22 cellular contexts compared by ENCODE assay signal in the genomic region with DNA sequence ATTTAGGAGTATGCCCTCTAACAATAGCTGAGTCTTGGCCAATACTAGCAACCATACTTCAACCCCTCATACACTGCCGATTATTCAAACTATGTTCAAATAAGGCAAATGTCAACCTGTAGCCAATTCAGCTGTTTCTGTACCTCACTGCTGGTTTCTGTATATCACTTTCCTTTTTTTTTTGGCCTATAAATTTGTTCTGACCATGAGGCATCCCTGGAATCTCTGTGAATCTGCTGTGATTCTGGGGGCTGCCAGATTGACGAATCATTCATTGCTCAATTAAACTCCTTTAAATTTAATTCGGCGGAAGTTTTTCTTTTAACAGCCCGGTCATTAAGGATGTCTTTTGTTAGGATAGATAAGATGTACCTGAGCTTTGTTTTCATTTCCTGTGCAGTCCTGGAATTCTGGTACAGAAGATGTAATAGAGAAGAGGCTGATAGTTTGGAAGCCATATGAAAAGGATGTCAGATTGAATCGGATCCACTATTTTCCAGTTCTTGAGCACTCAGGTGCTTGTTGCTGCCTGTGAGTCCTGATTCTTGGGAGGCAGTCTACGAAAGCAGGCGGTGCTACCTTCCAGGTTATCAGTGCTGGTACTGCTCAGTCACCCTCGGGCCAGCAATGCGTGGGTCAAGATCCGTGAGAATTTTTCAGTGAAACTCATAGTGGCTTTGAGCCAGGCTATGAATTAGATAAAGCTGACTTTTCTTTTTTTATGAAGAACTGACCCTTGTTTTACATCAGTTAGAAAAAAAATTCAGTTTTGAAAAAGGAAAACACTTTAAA.
DNase-seq lines count a peak whose midpoint lies in the region; ATAC-seq, FAIRE-seq and TF ChIP-seq lines count a peak whose summit lies in the region.
"Had no signal": no experiment of that assay in that cellular context is flagged by ENCODE, and none has a peak within 500 bp of the region (broad histone marks: within the 10 kb centered on the region; RNA-seq: fewer than 3 reads in every experiment).

No MANE protein-coding gene starts in this region.

- peak; percentile 57 for DNase-seq in AG10803 (ENCODE audit: low read depth)
- no peak for DNase-seq in SK-N-MC (ENCODE audit: low read depth, low spot score)
- peak; percentile 6 for DNase-seq in fibroblast of gingiva (ENCODE audit: low read depth)
- DNase-seq in trophoblast cell, result peak in 1 of 2 donors; percentile 46
- no peak for DNase-seq in RPMI8226
- no peak for DNase-seq in esophagus squamous epithelium (lab: John Stamatoyannopoulos, UW)
- no peak for DNase-seq in NCI-H2171 treated with DMSO at 0.1 percent for 48 hours (lab: John Stamatoyannopoulos, UW)
- no peak for DNase-seq in HepG2 (ENCODE audit: low spot score)
- DNase-seq: AML-193, Caco-2, MM.1S, NCI-H1105, NCI-H1694 treated with DMSO at 0.1 percent for 48 hours, NCI-H82, Peyer's patch, SJCRH30 had no signal

- TF ChIP-seq POLR2A in esophagus squamous epithelium (IDR thresholded peaks at IDR 0.05), result no peak
- no peak for TF ChIP-seq POLR2A in HepG2 (IDR thresholded peaks at IDR 0.05; ENCODE audit: insufficient read depth in 1 of 2, low read depth in 2 of 2, low read length in 2 of 2)

- H3K23ac ChIP-seq in trophoblast cell (ENCODE audit: low read length), result no peak overlapping the region

- no peak overlapping the region for H3K18ac ChIP-seq in trophoblast cell (ENCODE audit: low read length)

- H3K27me3 ChIP-seq in trophoblast cell (ENCODE audit: insufficient read depth, low read length), result no peaks in the 10 kb centered on the region
- H3K27me3 ChIP-seq in esophagus squamous epithelium, result no peaks in the 10 kb centered on the region
- peaks cover 2 to 3% of the 10 kb centered on the region in 2 experiments; a peak in 2 of 5 replicates for H3K27me3 ChIP-seq in HepG2 (ENCODE audit: control insufficient read depth in 1 of 2, insufficient read depth in 2 of 2, low read length in 2 of 2)
- H3K27me3 ChIP-seq: Peyer's patch, SJCRH30 had no signal

- H2BK12ac ChIP-seq in trophoblast cell (ENCODE audit: low read length), result peak overlapping the region; percentile 90

- no peak overlapping the region for H4K12ac ChIP-seq in trophoblast cell (ENCODE audit: low read depth, low read length)

- no peak overlapping the region for H2BK120ac ChIP-seq in trophoblast cell (ENCODE audit: insufficient read depth, low read length, poor library complexity)

- FAIRE-seq in HepG2 (lab: Jason Lieb, UNC), result no peak
- FAIRE-seq: A204.1, G401.6, GM12891, GM19239 had no signal

- no peak overlapping the region for H4K8ac ChIP-seq in trophoblast cell (ENCODE audit: low read depth, low read length)

- TF ChIP-seq RAD21 in HepG2 (CRISPR knock-in tag; IDR thresholded peaks at IDR 0.05), result no peak

- CTCF ChIA-PET in HepG2 (lab: Yijun Ruan, JAX; ENCODE audit: low intra/inter-chr PET ratio, low total read pairs), result no interaction called here

- TF ChIP-seq EP300 in HepG2 (IDR thresholded peaks at IDR 0.05; ENCODE audit: low read depth in 2 of 2, low read length in 2 of 2), result no peak
- no peak for TF ChIP-seq EP300 in HepG2 (CRISPR knock-in tag; IDR thresholded peaks at IDR 0.05; ENCODE audit: borderline replicate concordance)

- TF ChIP-seq CTCF in AG10803 (conservative IDR thresholded peaks at IDR 0.05; ENCODE audit: low read length), result no peak
- TF ChIP-seq CTCF in esophagus squamous epithelium (IDR thresholded peaks at IDR 0.05), result no peak
- TF ChIP-seq CTCF in HepG2 (CRISPR knock-in tag; IDR thresholded peaks at IDR 0.05), result no peak

- H4K20me1 ChIP-seq in HepG2 (ENCODE audit: insufficient read depth, low read length), result no peaks in the 10 kb centered on the region

- POLR2A ChIA-PET in HepG2 (lab: Yijun Ruan, JAX), result no interaction called here

- no CpG with 5 or more reads among the region's 11 CpGs for WGBS in trophoblast cell (ENCODE audit: extremely low coverage, insufficient coverage, insufficient read length)
- 81 to 88% methylated on average over 11 of the region's 11 CpGs for WGBS in esophagus squamous epithelium, 2 donors
- 27% methylated on average over 11 of the region's 11 CpGs for WGBS in HepG2 (ENCODE audit: low lambda C conversion rate)

- H3K9me3 ChIP-seq in SK-N-MC (ENCODE audit: low read depth, low read length) (no peaks in the 10 kb centered on the region), trophoblast cell (ENCODE audit: insufficient read depth, low read depth, low read length) (no peaks in the 10 kb centered on the region), esophagus squamous epithelium (no peaks in the 10 kb centered on the region), HepG2 (ENCODE audit: low read length) (no peaks in the 10 kb centered on the region)
- H3K9me3 ChIP-seq: Caco-2, Peyer's patch, SJCRH30 had no signal

- H4K91ac ChIP-seq in trophoblast cell (ENCODE audit: low read depth, low read length), result no peak overlapping the region

- H2AFZ ChIP-seq in trophoblast cell (ENCODE audit: insufficient read depth, low read length, poor library complexity), result no peak overlapping the region
- no peak overlapping the region for H2AFZ ChIP-seq in HepG2 (ENCODE audit: low read length)
- H2AFZ ChIP-seq: GM23338 had no signal

- H3K4ac ChIP-seq in trophoblast cell (ENCODE audit: low read depth, low read length), result no peak overlapping the region

- peaks cover 2 to 4% of the 10 kb centered on the region in 2 experiments for H3K4me1 ChIP-seq in trophoblast cell (ENCODE audit: control insufficient read depth in 1 of 2, insufficient read depth in 2 of 2, low read length in 2 of 2)
- peaks cover 0 to 2% (median 0%) of the 10 kb centered on the region in 3 donors for H3K4me1 ChIP-seq in esophagus squamous epithelium
- H3K4me1 ChIP-seq in HepG2 (ENCODE audit: insufficient read depth, low read length), result no peaks in the 10 kb centered on the region
- H3K4me1 ChIP-seq: Peyer's patch had no signal

- H3K14ac ChIP-seq in trophoblast cell (ENCODE audit: low read length), result no peak overlapping the region

- H3K4me2 ChIP-seq in trophoblast cell (ENCODE audit: low read length) (no peak overlapping the region), HepG2 (ENCODE audit: low read depth, low read length) (no peak overlapping the region)
- H3K4me2 ChIP-seq: GM23338, KMS-11 had no signal

- H3K9ac ChIP-seq in SK-N-MC (ENCODE audit: insufficient read length) (no peak overlapping the region), trophoblast cell (ENCODE audit: low read length) (no peak overlapping the region), HepG2 (ENCODE audit: insufficient read depth, low read depth, low read length) (no peak overlapping the region)
- H3K9ac ChIP-seq: KMS-11 had no signal

- H2AK5ac ChIP-seq in trophoblast cell (ENCODE audit: low read length), result no peak overlapping the region

- ATAC-seq in HepG2, result no peak
- ATAC-seq: GM23338 had no signal

- H3K36me3 ChIP-seq in SK-N-MC (ENCODE audit: insufficient read depth, low read length) (no peaks in the 10 kb centered on the region), trophoblast cell (ENCODE audit: control insufficient read depth in 1 of 2, insufficient read depth in 2 of 2, low read length in 2 of 2) (no peaks in the 10 kb centered on the region), esophagus squamous epithelium (no peaks in the 10 kb centered on the region), HepG2 (replicated peaks in 1 of 2; ENCODE audit: control insufficient read depth in 1 of 2, insufficient read depth in 2 of 2, low read length in 2 of 2) (no peaks in the 10 kb centered on the region)
- H3K36me3 ChIP-seq: Peyer's patch, SJCRH30 had no signal

- H2BK5ac ChIP-seq in trophoblast cell (ENCODE audit: low read depth, low read length, poor library complexity), result no peak overlapping the region

- H3K79me1 ChIP-seq in trophoblast cell (ENCODE audit: low read length), result peaks cover 10% of the 10 kb centered on the region

- no peak overlapping the region for H3K4me3 ChIP-seq in AG10803 (ENCODE audit: low read length)
- H3K4me3 ChIP-seq in SK-N-MC, result no peak overlapping the region
- H3K4me3 ChIP-seq in trophoblast cell (ENCODE audit: low read depth, low read length), result no peak overlapping the region
- H3K4me3 ChIP-seq in esophagus squamous epithelium, result no peak overlapping the region
- H3K4me3 ChIP-seq in HepG2 (replicated peaks in 1 of 3; ENCODE audit: insufficient read depth in 1 of 3, low read depth in 2 of 3, low read length in 3 of 3), result no peak overlapping the region
- H3K4me3 ChIP-seq: GM23338, Peyer's patch, SJCRH30 had no signal

- intact Hi-C loops in esophagus squamous epithelium (cut with DNase I), result no loop called here
- intact Hi-C loops in HepG2 (cut with micrococcal nuclease; ENCODE audit: unreplicated experiment), result no loop called here

- no TSS peak for BruUV-seq in HepG2 (replicated peaks; lab: Mats Ljungman, UMichigan)

- in situ Hi-C loops in HepG2 (cut with HindIII; ENCODE audit: extremely low pct_ligation_motif_present, low pct_unique_long_range_greater_than_20kb), result no loop called here

- H3K27ac ChIP-seq in SK-N-MC (peak overlapping the region; percentile 91), trophoblast cell (ENCODE audit: low read depth, low read length) (no peak overlapping the region), esophagus squamous epithelium (no peak overlapping the region), HepG2 (ENCODE audit: extremely low read length, insufficient read depth, low read length) (no peak overlapping the region)
- H3K27ac ChIP-seq: KMS-11, Peyer's patch, SJCRH30 had no signal

- no peaks in the 10 kb centered on the region for H3K79me2 ChIP-seq in trophoblast cell (ENCODE audit: control insufficient read depth, insufficient read depth, low read length, poor library complexity)
- H3K79me2 ChIP-seq in HepG2 (ENCODE audit: insufficient read depth, low read length), result no peaks in the 10 kb centered on the region

TF ChIP-seq in HepG2, 621 proteins besides CTCF, POLR2A, EP300 and RAD21:
- TF ChIP-seq HMGA1 (CRISPR knock-in tag; conservative IDR thresholded peaks at IDR 0.05), result no peak
- no peak for TF ChIP-seq PHF21A (CRISPR knock-in tag; IDR thresholded peaks at IDR 0.05)
- no peak for TF ChIP-seq GATAD1 (CRISPR knock-in tag; IDR thresholded peaks at IDR 0.05)
- TF ChIP-seq CBX2 (IDR thresholded peaks at IDR 0.05; ENCODE audit: low read depth, low read length), result no peak
- TF ChIP-seq CBX2 (CRISPR knock-in tag; IDR thresholded peaks at IDR 0.05; ENCODE audit: low read depth), result no peak
- TF ChIP-seq MEIS1 (CRISPR knock-in tag; IDR thresholded peaks at IDR 0.05; ENCODE audit: borderline replicate concordance), result no peak
- TF ChIP-seq U2AF1 (optimal IDR thresholded peaks at IDR 0.05; ENCODE audit: low read depth, low read length), result no peak

Comparison
In these comparisons a context has a peak if more than half of its experiments do, and no peak if none do; other contexts are left out.
1. DNase-seq: peak in AG10803 (single experiment) and fibroblast of gingiva (single experiment); none in SK-N-MC (single experiment), RPMI8226 (single experiment), esophagus squamous epithelium (single experiment), NCI-H2171 treated with DMSO at 0.1 percent for 48 hours (single experiment) and HepG2 (single experiment).